14 cellular contexts compared by ENCODE assay signal in genomic region chr4:78171482-78171881, GRCh38.
A peak's percentile ranks its signal among the peaks of the same experiment; 100 is the strongest.
DNase-seq lines count a peak whose midpoint lies in the region; ATAC-seq, FAIRE-seq and TF ChIP-seq lines count a peak whose summit lies in the region.
"Had no signal": no experiment of that assay in that cellular context is flagged by ENCODE, and none has a peak within 500 bp of the region (broad histone marks: within the 10 kb centered on the region; RNA-seq: fewer than 3 reads in every experiment).

No MANE protein-coding gene starts in this region.

- FAIRE-seq in GM12878 (lab: Jason Lieb, UNC) = no peak

- CTCF ChIA-PET in GM12878 (lab: Yijun Ruan, JAX) = interaction anchor here (1.1 to 4.6 kb wide), 11 partner anchors 10 to 111 kb away, joined by 3 to 30 read pairs (median 6); no protein-coding TSS in a partner anchor

- H4K20me1 ChIP-seq in GM23338 (replicated peaks; ENCODE audit: insufficient read depth) (peaks cover 18% of the 10 kb centered on the region), GM12878 (ENCODE audit: control insufficient read depth, insufficient read depth) (no peaks in the 10 kb centered on the region)

- intact Hi-C loops in GM12878 (cut with micrococcal nuclease; ENCODE audit: unreplicated experiment) = no loop called here

- H3K4me2 ChIP-seq in GM23338 = 0 out of 2 replicates have a peak overlapping the region, but pooled peaks have one; percentile 40
- H3K4me2 ChIP-seq in GM12878 (ENCODE audit: control insufficient read depth, insufficient read depth) = no peak overlapping the region

- no peaks in the 10 kb centered on the region for H3F3A ChIP-seq in GM23338 (replicated peaks; ENCODE audit: low read depth)

- H3K27me3 ChIP-seq in BE2C (no peaks in the 10 kb centered on the region), GM23338 (ENCODE audit: insufficient read depth) (no peaks in the 10 kb centered on the region), GM12878 (replicated peaks in 1 of 2; ENCODE audit: control insufficient read depth in 2 of 2, insufficient read depth in 2 of 2, low read length in 1 of 2) (peaks cover 0 to 3% of the 10 kb centered on the region in 2 experiments; a peak in 1 of 4 replicates)

- H3K27me3 Mint-ChIP-seq in GM23338 (ENCODE audit: insufficient read depth, low read depth, poor library complexity) = peaks cover 4% of the 10 kb centered on the region

- RAD21 ChIA-PET in GM12878 (lab: Charles Lee; ENCODE audit: unreplicated experiment) = interaction anchor here (0.6 to 3.9 kb wide), 10 partner anchors 9 to 421 kb away, joined by 3 to 40 read pairs (median 3); partner anchors contain the start of gene FRAS1

- TF ChIP-seq POLR2A in GM12878 (IDR thresholded peaks at IDR 0.05; ENCODE audit: low read depth, low read length) = no peak

- TF ChIP-seq CTCF in BE2C (IDR thresholded peaks at IDR 0.05; ENCODE audit: low read depth, low read length) = peak; percentile 22; the same call in 1 of the 2 replicates
- peak; percentile 54 to 68 for TF ChIP-seq CTCF in GM23338 (conservative IDR thresholded peaks at IDR 0.05; ENCODE audit: low read depth in 2 of 2)
- TF ChIP-seq CTCF in GM12878 (IDR thresholded peaks at IDR 0.05 in 2 of 3, conservative IDR thresholded peaks at IDR 0.05 in 1 of 3; ENCODE audit: control insufficient read depth in 2 of 3, extremely low read depth in 1 of 3, insufficient read depth in 1 of 3, low read depth in 3 of 3, low read length in 3 of 3) = no peak

- no peaks in the 10 kb centered on the region for H3K36me3 ChIP-seq in BE2C
- no peaks in the 10 kb centered on the region for H3K36me3 ChIP-seq in GM23338 (ENCODE audit: insufficient read depth)
- no peaks in the 10 kb centered on the region for H3K36me3 ChIP-seq in GM12878 (ENCODE audit: control insufficient read depth in 2 of 2, insufficient read depth in 2 of 2, low read length in 1 of 2)

- WGBS in GM12878 (ENCODE audit: insufficient coverage, insufficient replicate concordance, low lambda C conversion rate, missing lambda C conversion rate) = 40% methylated on average over 6 of the region's 6 CpGs

- SMC1A ChIA-PET in GM12878 (lab: Charles Lee; ENCODE audit: uncharacterized antibody, unreplicated experiment) = interaction anchor here (0.6 to 6.3 kb wide), 14 partner anchors 10 to 208 kb away, joined by 3 to 76 read pairs (median 4); no protein-coding TSS in a partner anchor

- in situ Hi-C loops in GM12878 (cut with MboI) = no loop called here

- H3K4me1 ChIP-seq in BE2C = no peaks in the 10 kb centered on the region
- H3K4me1 ChIP-seq in GM23338 (ENCODE audit: insufficient read depth) = peaks cover 54% of the 10 kb centered on the region
- H3K4me1 ChIP-seq in GM12878 (ENCODE audit: control insufficient read depth, insufficient read depth, low read length) = no peaks in the 10 kb centered on the region

- BruUV-seq in GM12878 (replicated peaks; lab: Mats Ljungman, UMichigan) = no TSS peak

- H3K27ac Mint-ChIP-seq in GM23338 = no peak overlapping the region

- H3K9me3 ChIP-seq in BE2C (no peaks in the 10 kb centered on the region), GM12878 (replicated peaks; ENCODE audit: control insufficient read depth, insufficient read depth, low read length) (no peaks in the 10 kb centered on the region)

- H3K4me3 ChIP-seq in BE2C (ENCODE audit: low read depth, low read length) = no peak overlapping the region
- no peak overlapping the region for H3K4me3 ChIP-seq in GM23338
- no peak overlapping the region for H3K4me3 ChIP-seq in GM12878

- H3K79me2 ChIP-seq in GM23338 (replicated peaks; ENCODE audit: insufficient read depth) (peaks cover 88% of the 10 kb centered on the region), GM12878 (ENCODE audit: control insufficient read depth, insufficient read depth, low read length) (no peaks in the 10 kb centered on the region)

- peak; percentile 86 for ATAC-seq in GM23338
- peak; percentile 21 for ATAC-seq in GM12878
- no peak for ATAC-seq in GM19455 (IDR thresholded peaks at IDR 0.05; ENCODE audit: unreplicated experiment)
- no peak for ATAC-seq in GM21515 (IDR thresholded peaks at IDR 0.05; ENCODE audit: unreplicated experiment)

- no peak for DNase-seq in BE2C
- peak; percentile 78 for DNase-seq in GM23338 (ENCODE audit: low spot score)
- DNase-seq in GM12878 (ENCODE audit: low read depth, low spot score) = no peak
- DNase-seq in iPS-NIHi11 (ENCODE audit: low spot score) = peak; percentile 22
- DNase-seq in NCI-H1417 (lab: John Stamatoyannopoulos, UW) = no peak
- DNase-seq: DMS53, KBM-7, MV-4-11, NCI-H1417 treated with DMSO at 0.1 percent for 48 hours, NCI-H1930, SIG-M5 had no signal

- H3K9ac ChIP-seq in GM12878 (ENCODE audit: control insufficient read depth, insufficient read depth, low read length) = no peak overlapping the region

- H3K4me1 Mint-ChIP-seq in GM23338 = peaks cover 63% of the 10 kb centered on the region

- H3K9me2 ChIP-seq in GM23338 (ENCODE audit: insufficient read depth) = no peaks in the 10 kb centered on the region; the same call in none of the 2 replicates

- no peak for TF ChIP-seq EP300 in GM12878 (IDR thresholded peaks at IDR 0.05; ENCODE audit: borderline replicate concordance in 1 of 2, control insufficient read depth in 1 of 2, low read depth in 2 of 2, low read length in 2 of 2)

- no peak overlapping the region for H3K4me3 Mint-ChIP-seq in GM23338

- H3K9me3 Mint-ChIP-seq in GM23338 = no peaks in the 10 kb centered on the region

- TF ChIP-seq RAD21 in GM12878 (IDR thresholded peaks at IDR 0.05; ENCODE audit: insufficient read depth, low read depth, low read length) = no peak

- POLR2A ChIA-PET in GM12878 (lab: Charles Lee) = interaction anchor here (0.9 to 1.4 kb wide), 5 partner anchors 8 to 33 kb away, joined by 3 to 4 read pairs (median 3); no protein-coding TSS in a partner anchor

- H3K36me3 Mint-ChIP-seq in GM23338 (ENCODE audit: low read depth) = peaks cover 11% of the 10 kb centered on the region

- H2AFZ ChIP-seq in GM23338 = no peak overlapping the region
- no peak overlapping the region for H2AFZ ChIP-seq in GM12878 (ENCODE audit: control insufficient read depth, low read depth, low read length)

- peak overlapping the region; percentile 37; the same call in 1 of the 2 replicates for H3K27ac ChIP-seq in GM23338 (ENCODE audit: low read depth)
- H3K27ac ChIP-seq in GM12878 (ENCODE audit: control insufficient read depth, insufficient read depth) = no peak overlapping the region
- H3K27ac ChIP-seq: C4-2B had no signal

TF ChIP-seq in GM23338, 12 proteins besides CTCF, POLR2A, EP300 and RAD21 (continues in another document):
- TF ChIP-seq ZNF331 (CRISPR knock-in tag; IDR thresholded peaks at IDR 0.05; ENCODE audit: low read depth) (no peak), EZH2phosphoT487 (IDR thresholded peaks at IDR 0.05; ENCODE audit: unreplicated experiment) (no peak), STAT1 (IDR thresholded peaks at IDR 0.05; ENCODE audit: unreplicated experiment) (no peak), NANOG (IDR thresholded peaks at IDR 0.05; ENCODE audit: borderline replicate concordance) (no peak), ETS1 (IDR thresholded peaks at IDR 0.05) (no peak), POLR2AphosphoS5 (IDR thresholded peaks at IDR 0.05; ENCODE audit: low read depth) (no peak)

TF ChIP-seq in GM12878, 131 proteins besides CTCF, POLR2A, EP300 and RAD21:
- TF ChIP-seq RFX5 (IDR thresholded peaks at IDR 0.05; ENCODE audit: low read depth, low read length) (no peak), NFYA (IDR thresholded peaks at IDR 0.05; ENCODE audit: borderline replicate concordance, low read depth, low read length) (no peak), TBL1XR1 (IDR thresholded peaks at IDR 0.05; ENCODE audit: low read depth, low read length) (no peak), POLR2AphosphoS5 (IDR thresholded peaks at IDR 0.05; ENCODE audit: low read length) (no peak)
TF ChIP-seq in GM12878: peak in this region for 0.

Comparison
In these comparisons a context has a peak if more than half of its experiments do, and no peak if none do; other contexts are left out.
1. DNase-seq: peak in GM23338 (single experiment) and iPS-NIHi11 (single experiment); none in BE2C (single experiment), GM12878 (single experiment) and NCI-H1417 (0 of 3).
2. CTCF ChIP-seq: peak in BE2C (single experiment) and GM23338 (2 of 2); none in GM12878 (0 of 3).
3. ATAC-seq: peak in GM23338 (single experiment) and GM12878 (single experiment); none in GM19455 (single experiment) and GM21515 (single experiment).